ENCODE assay signal across 8 cellular contexts in the genomic region with DNA sequence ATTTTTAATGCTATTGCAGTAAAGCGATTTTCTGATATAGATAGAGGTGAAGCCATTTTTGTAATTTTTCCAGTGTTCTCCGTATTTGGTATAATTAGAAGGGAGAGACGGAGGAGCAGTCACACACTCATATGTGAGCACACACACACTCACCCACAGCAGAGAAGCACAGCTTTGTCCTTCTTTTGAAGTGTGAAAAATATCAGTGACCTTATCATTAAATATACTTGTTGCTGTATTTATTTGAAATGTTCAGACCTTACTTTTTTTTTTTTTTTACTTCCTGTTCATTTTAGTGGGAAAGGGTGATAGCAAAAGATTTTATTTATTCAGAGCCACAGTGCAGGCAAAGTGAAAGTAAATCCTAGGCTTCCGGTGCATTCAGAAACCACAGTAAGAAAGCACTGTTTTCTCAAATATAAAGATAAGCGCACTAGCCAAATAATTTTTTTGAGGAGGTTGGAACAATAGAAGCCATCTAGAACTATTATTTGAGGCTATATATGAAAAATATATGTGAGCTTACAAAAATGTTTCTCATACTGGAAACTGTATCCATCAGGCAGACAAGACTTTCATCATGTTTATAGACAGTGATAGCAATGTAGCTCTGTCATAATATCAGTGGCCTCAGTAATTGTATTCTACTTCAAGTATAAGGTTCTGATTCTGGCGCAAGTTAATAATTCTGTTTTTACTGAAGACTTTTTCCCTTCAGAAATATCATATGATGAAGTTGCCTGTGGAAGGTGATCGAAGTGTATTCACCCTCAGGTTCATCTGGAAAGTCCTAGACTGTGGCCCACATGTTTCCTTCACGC. TPM values are rescaled to one million over a fixed set of nuclear protein-coding genes. Genes with fewer than 3 reads are reported as not detected.
DNase-seq lines count a peak whose midpoint lies in the region; ATAC-seq, FAIRE-seq and TF ChIP-seq lines count a peak whose summit lies in the region.

No MANE protein-coding gene starts in this region.

- no peaks in the 10 kb centered on the region for H3K9me3 ChIP-seq in mucosa of stomach (ENCODE audit: control insufficient read depth, low read length)

- H3K27ac Mint-ChIP-seq in WTC11 = no peak overlapping the region

- no peaks in the 10 kb centered on the region for H3K4me1 Mint-ChIP-seq in WTC11

- DNase-seq in activated CD8-positive, alpha-beta memory T cell treated with anti-CD3 and anti-CD28 coated beads for 24 hours = peak; percentile 24
- DNase-seq in activated CD8-positive, alpha-beta memory T cell treated with anti-CD3 and anti-CD28 coated beads, Interleukin-2, amount 50 U/mL, for 4 hours = no peak
- DNase-seq in RCC 7860 (ENCODE audit: low spot score) = peak; percentile 29
- peak; percentile 40 for DNase-seq in dedifferentiated amniotic fluid mesenchymal stem cell (ENCODE audit: extremely low spot score)
- no peak for DNase-seq in WTC11 (ENCODE audit: low spot score)
- DNase-seq in SKM-1 treated with dmso at 0.1 percent for 144 hours (lab: John Stamatoyannopoulos, UW; ENCODE audit: unreplicated experiment) = no peak

- POLR2A ChIA-PET in WTC11 (lab: Charles Lee) = no interaction called here

- no peaks in the 10 kb centered on the region for H3K36me3 ChIP-seq in mucosa of stomach (ENCODE audit: control insufficient read depth, insufficient read depth, low read length)

- H3K4me3 Mint-ChIP-seq in WTC11 = no peak overlapping the region

- no peaks in the 10 kb centered on the region; the same call in 1 of the 2 replicates for H3K27me3 Mint-ChIP-seq in WTC11 (ENCODE audit: low read depth)

- peak; percentile 62 for FAIRE-seq in RCC 7860 (lab: Jason Lieb, UNC)

- H3K4me3 ChIP-seq in mucosa of stomach (ENCODE audit: low read length) = no peak overlapping the region

- H3K36me3 Mint-ChIP-seq in WTC11 = no peaks in the 10 kb centered on the region

- no peak for TF ChIP-seq CTCF in WTC11 (IDR thresholded peaks at IDR 0.05)

- ATAC-seq in HG02798 (IDR thresholded peaks at IDR 0.05; ENCODE audit: poor library complexity, unreplicated experiment) (peak; percentile 61), WTC11 (no peak)

- CTCF ChIA-PET in WTC11 (lab: Charles Lee) = no interaction called here

- peaks cover 20% of the 10 kb centered on the region for H3K4me1 ChIP-seq in mucosa of stomach (ENCODE audit: control insufficient read depth, insufficient read depth, low read length)

- H3K27me3 ChIP-seq in mucosa of stomach (ENCODE audit: control insufficient read depth, insufficient read depth, low read length) = no peaks in the 10 kb centered on the region

- no peaks in the 10 kb centered on the region for H3K9me3 Mint-ChIP-seq in WTC11

- peak overlapping the region; percentile 52 for H3K9ac ChIP-seq in mucosa of stomach (ENCODE audit: low read length)

TF ChIP-seq in WTC11, 78 proteins besides CTCF, POLR2A, EP300 and RAD21:
- TF ChIP-seq NR1H2 (CRISPR knock-in tag; IDR thresholded peaks at IDR 0.05) (no peak), JAZF1 (CRISPR knock-in tag; IDR thresholded peaks at IDR 0.05) (no peak), ELF4 (CRISPR knock-in tag; IDR thresholded peaks at IDR 0.05; ENCODE audit: low read depth) (no peak), IRF2 (CRISPR knock-in tag; IDR thresholded peaks at IDR 0.05; ENCODE audit: borderline replicate concordance, low read depth) (no peak), ZNF138 (CRISPR knock-in tag; conservative IDR thresholded peaks at IDR 0.05) (no peak), NFE2L1 (CRISPR knock-in tag; IDR thresholded peaks at IDR 0.05) (no peak)

RNA-seq across cellular contexts. Expression of a gene that starts 37.2 kb away (rescaled TPM):
- total RNA-seq in WTC11 (2021) = 1.7 to 2.9 TPM (median 2.2 TPM) in 3 replicates

RNA-seq across cellular contexts. Expression of a gene that starts 38.9 kb away (rescaled TPM):
- total RNA-seq in WTC11 (2021) = 11.8 to 13.8 TPM (median 12.8 TPM) in 3 replicates

Comparison
In these comparisons a context has a peak if more than half of its experiments do, and no peak if none do; other contexts are left out.
1. DNase-seq: peak in activated CD8-positive, alpha-beta memory T cell treated with anti-CD3 and anti-CD28 coated beads for 24 hours (single experiment), RCC 7860 (single experiment) and dedifferentiated amniotic fluid mesenchymal stem cell (single experiment); none in activated CD8-positive, alpha-beta memory T cell treated with anti-CD3 and anti-CD28 coated beads, Interleukin-2, amount 50 U/mL, for 4 hours (single experiment), WTC11 (single experiment) and SKM-1 treated with dmso at 0.1 percent for 144 hours (single experiment).